8 cellular contexts compared by ENCODE assay signal in genomic region chr16:88451586-88452484, GRCh38. TPM values are rescaled to one million over a fixed set of nuclear protein-coding genes. Genes with fewer than 3 reads are reported as not detected.
DNase-seq lines count a peak whose midpoint lies in the region; ATAC-seq and TF ChIP-seq lines count a peak whose summit lies in the region.

No MANE protein-coding gene starts in this region.

- H3K14ac ChIP-seq in mesenchymal stem cell (ENCODE audit: low read length in 2 of 2), result no peak overlapping the region

- H3K79me1 ChIP-seq in mesenchymal stem cell (replicated peaks; ENCODE audit: low read length, poor library complexity, severe bottlenecking), result peaks cover 19% of the 10 kb centered on the region

- H3K9me2 ChIP-seq in Loucy (replicated peaks; ENCODE audit: low read depth, low read length), result no peaks in the 10 kb centered on the region

- peak overlapping the region; percentile 59 for H3K4me3 ChIP-seq in CD8-positive, alpha-beta T cell (ENCODE audit: low read depth, low read length)
- no peak overlapping the region for H3K4me3 ChIP-seq in Loucy (ENCODE audit: low read length, poor library complexity, severe bottlenecking)
- peak overlapping the region; percentile 51 to 84 (median 65) for H3K4me3 ChIP-seq in breast epithelium
- H3K4me3 ChIP-seq in osteoblast (ENCODE audit: insufficient read depth, low read length), result no peak overlapping the region
- H3K4me3 ChIP-seq in SJCRH30, result no peak overlapping the region
- peak overlapping the region in 1 of 2 experiments; percentile 77 for H3K4me3 ChIP-seq in mesenchymal stem cell (ENCODE audit: insufficient read depth in 1 of 2, low read depth in 1 of 2, low read length in 2 of 2)

- no peak overlapping the region for H2AK5ac ChIP-seq in mesenchymal stem cell (ENCODE audit: low read length, severe bottlenecking)

- POLR2A ChIA-PET in CD8-positive, alpha-beta T cell (lab: Charles Lee), result interaction anchor here (0.9 to 1.1 kb wide), 3 partner anchors 17 to 118 kb away, joined by 3 to 7 read pairs (median 4); partner anchors contain the start of gene ZC3H18

- peaks cover 26% of the 10 kb centered on the region for H3K79me2 ChIP-seq in Loucy (ENCODE audit: insufficient read depth, low read length)
- H3K79me2 ChIP-seq in osteoblast (ENCODE audit: insufficient read depth, low read length), result no peaks in the 10 kb centered on the region

- intact Hi-C loops in CD8-positive, alpha-beta T cell (cut with DNase I, micrococcal nuclease), result loop anchor here (1.0 to 10.0 kb wide), 12 partner anchors 19 to 741 kb away; partner anchors contain the start of genes APRT (in 1 of the 2), BANP (in 1 of the 2), CDH15 (in 1 of the 2) and CDT1 (in 1 of the 2)
- intact Hi-C loops in breast epithelium (cut with DNase I; ENCODE audit: low total_unique reads), result no loop called here

- H2AFZ ChIP-seq in Loucy (ENCODE audit: low read length) (no peak overlapping the region), osteoblast (ENCODE audit: low read length) (peak overlapping the region; percentile 81), mesenchymal stem cell (ENCODE audit: low read depth, low read length) (no peak overlapping the region)

- H3K4ac ChIP-seq in mesenchymal stem cell (ENCODE audit: low read depth in 1 of 2, low read length in 2 of 2), result peak overlapping the region in 1 of 2 experiments; percentile 22

- no peak overlapping the region for H4K8ac ChIP-seq in mesenchymal stem cell (ENCODE audit: low read length)

- H3K27me3 Mint-ChIP-seq in CD8-positive, alpha-beta T cell (ENCODE audit: low read depth), result no peaks in the 10 kb centered on the region

- no peaks in the 10 kb centered on the region for H3K36me3 ChIP-seq in CD8-positive, alpha-beta T cell (ENCODE audit: insufficient read depth, low read length)
- H3K36me3 ChIP-seq in Loucy (ENCODE audit: insufficient read depth, low read length), result no peaks in the 10 kb centered on the region
- no peaks in the 10 kb centered on the region for H3K36me3 ChIP-seq in breast epithelium
- no peaks in the 10 kb centered on the region for H3K36me3 ChIP-seq in osteoblast (ENCODE audit: insufficient read depth, low read length)
- no peaks in the 10 kb centered on the region for H3K36me3 ChIP-seq in SJCRH30
- no peaks in the 10 kb centered on the region for H3K36me3 ChIP-seq in mesenchymal stem cell (ENCODE audit: control insufficient read depth in 1 of 2, insufficient read depth in 2 of 2, low read depth in 1 of 2, low read length in 2 of 2)

- 67% methylated on average over 28 of the region's 30 CpGs for WGBS in mesenchymal stem cell

- H2BK120ac ChIP-seq in mesenchymal stem cell (ENCODE audit: low read depth, low read length), result no peak overlapping the region

- H3K4me1 ChIP-seq in CD8-positive, alpha-beta T cell (ENCODE audit: insufficient read depth, low read length), result peaks cover 28% of the 10 kb centered on the region
- H3K4me1 ChIP-seq in Loucy (ENCODE audit: insufficient read depth, low read length, poor library complexity, severe bottlenecking) (peaks cover 9% of the 10 kb centered on the region), breast epithelium (peaks cover 10 to 18% of the 10 kb centered on the region in 2 donors), osteoblast (ENCODE audit: insufficient read depth, low read length) (peaks cover 14% of the 10 kb centered on the region), SJCRH30 (no peaks in the 10 kb centered on the region; the same call in 1 of the 2 replicates), mesenchymal stem cell (ENCODE audit: control insufficient read depth, insufficient read depth, low read depth, low read length) (peaks cover 37% of the 10 kb centered on the region)

- peak overlapping the region in 1 of 2 experiments; percentile 86 for H3K18ac ChIP-seq in mesenchymal stem cell (ENCODE audit: low read depth in 1 of 2, low read length in 2 of 2)

- H2BK12ac ChIP-seq in mesenchymal stem cell (ENCODE audit: low read length in 2 of 2), result peak overlapping the region in 1 of 2 experiments; percentile 49

- peak overlapping the region; percentile 85 for H3K4me3 Mint-ChIP-seq in CD8-positive, alpha-beta T cell

- no peak overlapping the region for H4K91ac ChIP-seq in mesenchymal stem cell (ENCODE audit: low read length)

- ATAC-seq in CD8-positive, alpha-beta T cell, result no peak
- ATAC-seq in GM19395 (IDR thresholded peaks at IDR 0.05; ENCODE audit: unreplicated experiment) (no peak), GM18868 (IDR thresholded peaks at IDR 0.05; ENCODE audit: unreplicated experiment) (no peak)

- no peaks in the 10 kb centered on the region for H3K9me3 Mint-ChIP-seq in CD8-positive, alpha-beta T cell

- H3K23ac ChIP-seq in mesenchymal stem cell (ENCODE audit: low read length in 2 of 2), result no peak overlapping the region

- no peaks in the 10 kb centered on the region for H3K9me3 ChIP-seq in CD8-positive, alpha-beta T cell (ENCODE audit: low read length)
- H3K9me3 ChIP-seq in Loucy (ENCODE audit: insufficient read depth, low read depth, low read length) (no peaks in the 10 kb centered on the region), breast epithelium (no peaks in the 10 kb centered on the region), osteoblast (ENCODE audit: low read depth, low read length) (no peaks in the 10 kb centered on the region), SJCRH30 (replicated peaks) (no peaks in the 10 kb centered on the region), mesenchymal stem cell (ENCODE audit: control insufficient read depth, low read length) (no peaks in the 10 kb centered on the region)

- peak overlapping the region; percentile 88 for H3K27ac Mint-ChIP-seq in CD8-positive, alpha-beta T cell

- H2BK5ac ChIP-seq in mesenchymal stem cell (ENCODE audit: low read depth, low read length, poor library complexity, severe bottlenecking), result no peak overlapping the region

- peaks cover 3% of the 10 kb centered on the region for H3K36me3 Mint-ChIP-seq in CD8-positive, alpha-beta T cell

- peaks cover 25% of the 10 kb centered on the region for H3K4me1 Mint-ChIP-seq in CD8-positive, alpha-beta T cell (ENCODE audit: low read depth)

- no peaks in the 10 kb centered on the region for H3K27me3 ChIP-seq in CD8-positive, alpha-beta T cell (ENCODE audit: insufficient read depth, low read length)
- H3K27me3 ChIP-seq in Loucy (ENCODE audit: insufficient read depth, low read length, poor library complexity, severe bottlenecking), result no peaks in the 10 kb centered on the region
- no peaks in the 10 kb centered on the region for H3K27me3 ChIP-seq in breast epithelium
- H3K27me3 ChIP-seq in osteoblast (ENCODE audit: insufficient read depth, low read length), result peaks cover 20% of the 10 kb centered on the region
- no peaks in the 10 kb centered on the region for H3K27me3 ChIP-seq in SJCRH30
- peaks cover 36 to 51% of the 10 kb centered on the region in 2 experiments for H3K27me3 ChIP-seq in mesenchymal stem cell (ENCODE audit: control insufficient read depth in 1 of 2, insufficient read depth in 1 of 2, low read length in 2 of 2)

- peak in 3 of 7 experiments; percentile 33 to 56 (median 52) for DNase-seq in CD8-positive, alpha-beta T cell
- no peak for DNase-seq in breast epithelium (ENCODE audit: low spot score in 2 of 2)
- no peak for DNase-seq in osteoblast (ENCODE audit: insufficient read length, low spot score, missing footprints)
- DNase-seq in SJCRH30, result no peak
- no peak for DNase-seq in mesenchymal stem cell

- peaks cover 3% of the 10 kb centered on the region; the same call in 1 of the 2 replicates for H3F3A ChIP-seq in Loucy (ENCODE audit: low read depth)

- no peak overlapping the region for H2BK15ac ChIP-seq in mesenchymal stem cell (ENCODE audit: low read depth, poor library complexity, severe bottlenecking)

- CTCF ChIA-PET in CD8-positive, alpha-beta T cell (lab: Charles Lee), result interaction anchor here (0.9 to 2.3 kb wide), 2 partner anchors 14 to 118 kb away, joined by 3 to 8 read pairs; no protein-coding TSS in a partner anchor

- TF ChIP-seq CTCF in CD8-positive, alpha-beta T cell (IDR thresholded peaks at IDR 0.05), result no peak
- TF ChIP-seq CTCF in Loucy (conservative IDR thresholded peaks at IDR 0.05; ENCODE audit: low read length) (no peak), breast epithelium (IDR thresholded peaks at IDR 0.05) (no peak), osteoblast (IDR thresholded peaks at IDR 0.05; ENCODE audit: extremely low read depth, low read depth, low read length) (no peak)

- H3K9ac ChIP-seq in Loucy (ENCODE audit: low read depth, low read length, poor library complexity, severe bottlenecking) (no peak overlapping the region), mesenchymal stem cell (ENCODE audit: low read length) (no peak overlapping the region)

- H4K20me1 ChIP-seq in Loucy (ENCODE audit: insufficient read depth, low read length, poor library complexity, severe bottlenecking) (peaks cover 15% of the 10 kb centered on the region), osteoblast (ENCODE audit: insufficient read depth, low read length) (peaks cover 6% of the 10 kb centered on the region)

- no peak for TF ChIP-seq POLR2A in breast epithelium (IDR thresholded peaks at IDR 0.05)

- H3K27ac ChIP-seq in CD8-positive, alpha-beta T cell (ENCODE audit: low read depth, low read length), result peak overlapping the region; percentile 10
- H3K27ac ChIP-seq in breast epithelium, result peak overlapping the region; percentile 21 to 76
- no peak overlapping the region for H3K27ac ChIP-seq in osteoblast (ENCODE audit: low read depth, low read length)
- H3K27ac ChIP-seq in SJCRH30, result no peak overlapping the region
- H3K27ac ChIP-seq in mesenchymal stem cell (ENCODE audit: low read length, poor library complexity, severe bottlenecking), result no peak overlapping the region

- H3K4me2 ChIP-seq in Loucy (ENCODE audit: low read depth, low read length, poor library complexity, severe bottlenecking), result peak overlapping the region; percentile 48
- H3K4me2 ChIP-seq in osteoblast (ENCODE audit: insufficient read depth, low read length), result peak overlapping the region; percentile 63
- no peak overlapping the region for H3K4me2 ChIP-seq in mesenchymal stem cell (ENCODE audit: low read length, poor library complexity, severe bottlenecking)

RNA-seq across cellular contexts. Expression of gene ZFPM1, which starts 1.2 kb away (rescaled TPM):
- total RNA-seq in CD8-positive, alpha-beta T cell, result 10 to 100 TPM; 43.4 to 46.5 TPM
- total RNA-seq in breast epithelium (1 to 10 TPM in 2 of 3 donors, under 1 TPM in 1; 0.32 to 2.9 (median 2.3) TPM), osteoblast (0.88 and 2.2 TPM in 2 replicates)
- 0.56 and 0.85 TPM in 2 replicates for total RNA-seq in SJCRH30 (2014; rRNA removed; shearing (Covaris generic))
- 3.4 TPM for polyA plus RNA-seq in mesenchymal stem cell (2013, experiment 1 of 2)
- 3.4 TPM for polyA plus RNA-seq in mesenchymal stem cell (2013, experiment 2 of 2)

Comparison
In these comparisons a context has a peak if more than half of its experiments do, and no peak if none do; other contexts are left out.
1. H3K27ac ChIP-seq: peak in CD8-positive, alpha-beta T cell (single experiment) and breast epithelium (2 of 2); none in osteoblast (single experiment), SJCRH30 (single experiment) and mesenchymal stem cell (single experiment).
2. H3K4me3 ChIP-seq: peak in CD8-positive, alpha-beta T cell (single experiment) and breast epithelium (3 of 3); none in Loucy (single experiment), osteoblast (single experiment) and SJCRH30 (single experiment).
3. RNA of gene ZFPM1, which starts 1.2 kb away (total RNA-seq): 43.4 to 46.5 TPM in CD8-positive, alpha-beta T cell; 0.32 to 2.9 TPM in breast epithelium, 0.88 to 2.2 TPM in osteoblast and 0.56 to 0.85 TPM in SJCRH30; every median in the first group is over 10 times any median in the second.